Comparison of ENCODE assay signal across 9 cellular contexts in the genomic region with DNA sequence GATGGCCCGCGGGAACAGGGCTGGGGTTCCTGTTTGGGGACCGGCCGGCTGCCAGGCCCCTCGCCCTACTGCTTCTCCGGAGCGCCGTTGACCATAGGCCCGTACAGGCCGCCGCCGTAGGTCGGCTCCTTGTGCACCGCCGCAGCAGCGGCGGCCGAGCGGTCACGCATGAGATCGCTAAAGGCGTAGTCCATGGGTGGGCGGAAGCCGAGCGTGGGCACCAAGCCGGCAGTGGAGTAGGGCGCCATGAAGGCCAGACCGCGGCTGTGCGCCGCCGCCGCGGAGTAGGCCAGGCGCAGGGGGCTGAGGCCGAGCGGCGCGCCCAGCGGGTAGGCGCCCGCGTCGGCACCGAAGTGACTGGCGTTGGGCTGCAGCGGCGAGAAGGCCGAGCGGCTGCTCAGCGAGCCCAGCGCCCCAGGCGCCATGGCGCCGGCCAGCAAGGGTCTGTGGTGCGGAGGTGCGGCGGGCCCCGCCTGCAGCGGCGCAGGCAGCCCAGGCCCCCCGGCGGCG. TPM values are rescaled to one million over a fixed set of nuclear protein-coding genes. Genes with fewer than 3 reads are reported as not detected.
A peak's percentile ranks its signal among the peaks of the same experiment; 100 is the strongest.
DNase-seq lines count a peak whose midpoint lies in the region; TF ChIP-seq lines count a peak whose summit lies in the region.
"Had no signal": no experiment of that assay in that cellular context is flagged by ENCODE, and none has a peak within 500 bp of the region (broad histone marks: within the 10 kb centered on the region; RNA-seq: fewer than 3 reads in every experiment).

No MANE protein-coding gene starts in this region.

- TF ChIP-seq CTCF in fibroblast of villous mesenchyme (IDR thresholded peaks at IDR 0.05; ENCODE audit: insufficient read depth, low read depth, low read length) (no peak), neural cell (IDR thresholded peaks at IDR 0.05; ENCODE audit: poor library complexity, severe bottlenecking) (no peak), adrenal gland (IDR thresholded peaks at IDR 0.05) (no peak)

- H3K79me2 ChIP-seq in neural cell (replicated peaks; ENCODE audit: insufficient read depth, low read length): no peaks in the 10 kb centered on the region

- H3K4me2 ChIP-seq in neural cell (ENCODE audit: low read length): no peak overlapping the region

- H3K27ac ChIP-seq in neural cell (ENCODE audit: low read length): no peak overlapping the region
- H3K27ac ChIP-seq in adrenal gland: no peak overlapping the region
- H3K27ac ChIP-seq: C4-2B had no signal

- H3K36me3 ChIP-seq in neural cell (ENCODE audit: insufficient read depth, low read length): no peaks in the 10 kb centered on the region
- no peaks in the 10 kb centered on the region for H3K36me3 ChIP-seq in adrenal gland (replicated peaks in 1 of 2)

- H3K9me2 ChIP-seq in neural cell (ENCODE audit: insufficient read depth, low read length): no peaks in the 10 kb centered on the region

- H3K27me3 ChIP-seq in neural cell (ENCODE audit: insufficient read depth, low read depth, low read length): peaks cover 98% of the 10 kb centered on the region
- H3K27me3 ChIP-seq in adrenal gland: peaks cover 89% of the 10 kb centered on the region

- H3K4me3 ChIP-seq in fibroblast of villous mesenchyme (ENCODE audit: low read depth, low read length): peak overlapping the region; percentile 21
- peak overlapping the region; percentile 49 for H3K4me3 ChIP-seq in neural cell (ENCODE audit: low read length)
- H3K4me3 ChIP-seq in adrenal gland: peak overlapping the region in 1 of 4 donors; percentile 46

- no peak overlapping the region for H3K9ac ChIP-seq in neural cell (ENCODE audit: low read length)

- intact Hi-C loops in adrenal gland (cut with DNase I): no loop called here

- TF ChIP-seq POLR2A in adrenal gland (IDR thresholded peaks at IDR 0.05): no peak

- H2AFZ ChIP-seq in neural cell (ENCODE audit: low read depth, low read length): no peak overlapping the region

- peaks cover 0 to 31% of the 10 kb centered on the region in 2 donors for H3K4me1 ChIP-seq in adrenal gland (replicated peaks in 1 of 2)

- TF ChIP-seq EP300 in neural cell (conservative IDR thresholded peaks at IDR 0.05; ENCODE audit: poor library complexity, severe bottlenecking): no peak

- 1 to 4% (median 3%) methylated on average over 5 to 64 of the region's 64 CpGs; no CpG with 5 or more reads in 1 of the 4 donors for WGBS in adrenal gland, 4 donors

- TF ChIP-seq RAD21 in neural cell (conservative IDR thresholded peaks at IDR 0.05): no peak

- peak; percentile 19 for DNase-seq in stimulated activated CD4-positive, alpha-beta T cell treated with anti-CD3 and anti-CD28 coated beads, Interleukin-15, amount 100 ng/mL, for 24 hours
- no peak for DNase-seq in stimulated activated CD4-positive, alpha-beta T cell treated with anti-CD3 and anti-CD28 coated beads, Interleukin-12 subunit alpha, Interleukin-12 subunit beta, amount 100 ng/mL, for 4 hours
- DNase-seq in fibroblast of villous mesenchyme (ENCODE audit: low read depth) (no peak), anterior cingulate cortex (lab: John Stamatoyannopoulos, UW) (no peak), DMS114 treated with DMSO at 0.1 percent for 48 hours (lab: John Stamatoyannopoulos, UW; ENCODE audit: unreplicated experiment) (no peak), adrenal gland (no peak)
- DNase-seq in activated effector memory CD4-positive, alpha-beta T cell treated with anti-CD3 and anti-CD28 coated beads, Interleukin-2, amount 50 U/mL, for 16 hours: no peak

- H4K20me1 ChIP-seq in neural cell (ENCODE audit: insufficient read depth): no peaks in the 10 kb centered on the region

- H3K9me3 ChIP-seq in neural cell (ENCODE audit: low read length): peaks cover 6% of the 10 kb centered on the region
- H3K9me3 ChIP-seq in adrenal gland (replicated peaks in 1 of 3): no peaks in the 10 kb centered on the region

- no peaks in the 10 kb centered on the region for H3F3A ChIP-seq in neural cell (ENCODE audit: insufficient read depth, low read length, poor library complexity, severe bottlenecking)

TF ChIP-seq in neural cell, 6 proteins besides CTCF, POLR2A, EP300 and RAD21:
- TF ChIP-seq EZH2 (IDR thresholded peaks at IDR 0.05; ENCODE audit: borderline replicate concordance, insufficient read depth, low read length, poor library complexity, severe bottlenecking): peak; percentile 94
- TF ChIP-seq POLR2AphosphoS5 (IDR thresholded peaks at IDR 0.05): no peak
TF ChIP-seq in neural cell: peak in this region for 1.

RNA-seq across cellular contexts. Expression of gene DMRTA2, which starts 4.6 kb away (rescaled TPM):
- total RNA-seq in fibroblast of villous mesenchyme (0.32 and 1.3 TPM in 2 replicates), adrenal gland (not detected)
- polyA plus RNA-seq in neural cell (0.22 and 0.36 TPM in 2 replicates), adrenal gland (under 1 TPM in 1 of 3 donors, not detected in 2; 0.07 TPM)
- polyA minus RNA-seq in neural cell: 0.35 TPM in 1 of 2 replicates, not detected in the other
